ENCODE assay signal across 38 cellular contexts in the genomic region with DNA sequence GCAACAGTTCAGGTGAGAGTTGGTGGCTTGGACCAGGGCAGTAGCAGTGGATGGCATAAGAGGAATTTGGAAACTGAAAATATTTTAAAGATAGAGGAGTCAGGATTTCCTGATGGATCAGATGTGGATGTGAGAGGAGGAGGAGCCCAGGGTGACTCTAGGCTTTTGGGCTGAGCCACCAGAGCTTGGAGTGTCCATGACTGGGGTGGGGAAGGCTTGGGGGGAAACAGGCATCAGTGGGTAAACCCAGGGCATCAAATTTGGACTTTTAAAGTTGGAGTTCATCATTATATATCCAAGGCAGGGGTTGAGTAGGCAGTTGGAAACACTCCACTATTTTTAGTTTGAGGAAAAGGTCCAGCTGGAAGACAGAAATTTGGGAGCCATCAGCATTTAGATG. TPM values are rescaled to one million over a fixed set of nuclear protein-coding genes. Genes with fewer than 3 reads are reported as not detected.
"Had no signal": no experiment of that assay in that cellular context is flagged by ENCODE, and none has a peak within 500 bp of the region (broad histone marks: within the 10 kb centered on the region; RNA-seq: fewer than 3 reads in every experiment).

No MANE protein-coding gene starts in this region.

- H3K27ac ChIP-seq: KMS-11 had no signal

- H3K36me3 ChIP-seq: MG63 had no signal

- H3K9me3 ChIP-seq: MG63 had no signal

- DNase-seq: Karpas-422, Kasumi-1, KG1, MG63, MM.1S, MV-4-11, NCI-H1048, NCI-H1092, NCI-H1092 treated with DMSO at 0.1 percent for 48 hours, NCI-H1105, NCI-H1105 treated with DMSO at 0.1 percent for 48 hours, NCI-H1417, NCI-H1417 treated with DMSO at 0.1 percent for 48 hours, NCI-H1436, NCI-H1436 treated with DMSO at 0.1 percent for 48 hours, NCI-H146, NCI-H1694, NCI-H1694 treated with DMSO at 0.1 percent for 48 hours, NCI-H187, NCI-H187 treated with DMSO at 0.1 percent for 48 hours, NCI-H1930, NCI-H2029, NCI-H2029 treated with DMSO at 0.1 percent for 48 hours, NCI-H2081, NCI-H2081 treated with DMSO at 0.1 percent for 48 hours, NCI-H2107, NCI-H2171, NCI-H2171 treated with DMSO at 0.1 percent for 48 hours, NCI-H2227 treated with DMSO at 0.1 percent for 48 hours, NCI-H226, NCI-H345, NCI-H446, NCI-H446 treated with DMSO at 0.1 percent for 48 hours, NCI-H510A had no signal

- H3K4me3 ChIP-seq: MG63 had no signal

RNA-seq across cellular contexts. Expression of a gene that starts 27.3 kb away (rescaled TPM):
- total RNA-seq: LHCN-M2, MCF 10A, NCI-H460 had no signal
